ENCODE assay signal across 13 cellular contexts in the genomic region with DNA sequence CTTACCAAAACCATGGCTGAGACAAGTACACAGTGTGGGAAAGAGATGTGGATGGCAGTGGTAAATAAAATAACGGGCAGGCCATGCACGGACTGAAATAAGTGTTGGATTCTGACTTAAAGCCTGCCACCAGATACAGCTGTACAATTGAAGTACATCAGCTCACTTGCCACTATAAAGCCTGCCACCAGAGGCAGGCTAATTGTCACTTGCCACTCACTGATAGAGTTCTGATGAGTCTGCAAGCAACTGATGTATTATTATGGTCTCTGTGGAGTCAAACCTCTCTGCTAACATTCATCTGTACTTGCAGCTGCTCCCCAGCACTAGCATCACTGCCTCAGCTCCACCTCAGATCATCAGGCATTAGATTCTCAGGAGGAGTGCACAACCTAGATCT.
DNase-seq lines count a peak whose midpoint lies in the region; ATAC-seq and TF ChIP-seq lines count a peak whose summit lies in the region.
"Had no signal": no experiment of that assay in that cellular context is flagged by ENCODE, and none has a peak within 500 bp of the region (broad histone marks: within the 10 kb centered on the region; RNA-seq: fewer than 3 reads in every experiment).

No MANE protein-coding gene starts in this region.

- H3K4me3 Mint-ChIP-seq in CD4-positive, alpha-beta T cell: peak overlapping the region; percentile 54
- H3K4me3 Mint-ChIP-seq: CD14-positive monocyte had no signal

- H3K36me3 ChIP-seq in effector memory CD4-positive, alpha-beta T cell (ENCODE audit: control insufficient read depth, insufficient read depth, low read length): peaks cover 83% of the 10 kb centered on the region

- H3K4me1 ChIP-seq in effector memory CD4-positive, alpha-beta T cell (ENCODE audit: control insufficient read depth, insufficient read depth, low read length, poor library complexity, severe bottlenecking): no peaks in the 10 kb centered on the region

- CTCF ChIA-PET in CD4-positive, alpha-beta T cell (lab: Charles Lee): interaction anchor here (0.6 to 1.3 kb wide), 5 partner anchors 20 to 155 kb away, joined by 3 to 6 read pairs (median 3); no protein-coding TSS in a partner anchor
- CTCF ChIA-PET in HEK293T (lab: Yijun Ruan, JAX): no interaction called here

- H3K4me3 ChIP-seq in GM12865 (ENCODE audit: low read depth, low read length): no peak overlapping the region
- no peak overlapping the region for H3K4me3 ChIP-seq in epithelial cell of proximal tubule (ENCODE audit: low read depth, low read length)
- H3K4me3 ChIP-seq in effector memory CD4-positive, alpha-beta T cell (ENCODE audit: insufficient read depth, low read depth, low read length, poor library complexity, severe bottlenecking): no peak overlapping the region

- ATAC-seq in CD4-positive, alpha-beta T cell (ENCODE audit: poor library complexity): peak; percentile 61
- ATAC-seq in HG03108 (IDR thresholded peaks at IDR 0.05; ENCODE audit: unreplicated experiment): no peak
- no peak for ATAC-seq in GM18870 (IDR thresholded peaks at IDR 0.05; ENCODE audit: unreplicated experiment)

- peak overlapping the region; percentile 71 for H3K27ac Mint-ChIP-seq in CD4-positive, alpha-beta T cell

- no peak for TF ChIP-seq CTCF in CD4-positive, alpha-beta T cell (IDR thresholded peaks at IDR 0.05)
- TF ChIP-seq CTCF in GM12865 (IDR thresholded peaks at IDR 0.05; ENCODE audit: insufficient read depth, low read depth, low read length, missing control alignments) (peak; percentile 40), epithelial cell of proximal tubule (conservative IDR thresholded peaks at IDR 0.05; ENCODE audit: low read depth, low read length) (peak; percentile 18)

- no peaks in the 10 kb centered on the region for H3K9me3 Mint-ChIP-seq in CD4-positive, alpha-beta T cell

- no peak overlapping the region for H3K27ac ChIP-seq in CD4-positive, alpha-beta T cell (ENCODE audit: low read depth, low read length)
- no peak overlapping the region for H3K27ac ChIP-seq in effector memory CD4-positive, alpha-beta T cell (ENCODE audit: insufficient read depth, low read length, poor library complexity, severe bottlenecking)

- no peaks in the 10 kb centered on the region for H3K9me3 ChIP-seq in CD4-positive, alpha-beta T cell (ENCODE audit: control insufficient read depth, low read length)
- no peaks in the 10 kb centered on the region for H3K9me3 ChIP-seq in effector memory CD4-positive, alpha-beta T cell (ENCODE audit: control insufficient read depth, low read length)

- no peak for DNase-seq in CD4-positive, alpha-beta T cell
- peak; percentile 51 for DNase-seq in GM12865 (ENCODE audit: low read depth)
- DNase-seq in RKO (ENCODE audit: low spot score): peak; percentile 12
- no peak for DNase-seq in epithelial cell of proximal tubule (ENCODE audit: low read depth)
- no peak for DNase-seq in effector memory CD4-positive, alpha-beta T cell
- DNase-seq in HEK293T (ENCODE audit: extremely low spot score): no peak
- DNase-seq: activated effector memory CD4-positive, alpha-beta T cell treated with Interleukin-2 at 50 U/mL for 16 hours; NCI-H1048; NCI-H226; small intestine had no signal

- intact Hi-C loops in CD4-positive, alpha-beta T cell (cut with DNase I, micrococcal nuclease): no loop called here

- POLR2A ChIA-PET in CD4-positive, alpha-beta T cell (lab: Charles Lee): no interaction called here
- POLR2A ChIA-PET in HEK293T (lab: Yijun Ruan, JAX): no interaction called here

- no peaks in the 10 kb centered on the region for H3K27me3 Mint-ChIP-seq in CD4-positive, alpha-beta T cell

- H3K36me3 Mint-ChIP-seq in CD4-positive, alpha-beta T cell (ENCODE audit: low read depth): peaks cover 97% of the 10 kb centered on the region

- peaks cover 7% of the 10 kb centered on the region for H3K4me1 Mint-ChIP-seq in CD4-positive, alpha-beta T cell (ENCODE audit: low read depth)
- H3K4me1 Mint-ChIP-seq: CD14-positive monocyte had no signal

- H3K27me3 ChIP-seq in CD4-positive, alpha-beta T cell (ENCODE audit: control insufficient read depth, insufficient read depth, low read length): no peaks in the 10 kb centered on the region
- H3K27me3 ChIP-seq in effector memory CD4-positive, alpha-beta T cell (replicated peaks; ENCODE audit: control insufficient read depth, insufficient read depth, low read length, poor library complexity, severe bottlenecking): no peaks in the 10 kb centered on the region

TF ChIP-seq in HEK293T, 16 proteins besides CTCF, POLR2A, EP300 and RAD21:
- TF ChIP-seq SP1 (IDR thresholded peaks at IDR 0.05): no peak
- TF ChIP-seq BHLHE40 (IDR thresholded peaks at IDR 0.05; ENCODE audit: borderline replicate concordance): no peak
- TF ChIP-seq ELF4 (IDR thresholded peaks at IDR 0.05): no peak
- no peak for TF ChIP-seq TARDBP (IDR thresholded peaks at IDR 0.05)
- TF ChIP-seq L3MBTL2 (conservative IDR thresholded peaks at IDR 0.05): no peak
- no peak for TF ChIP-seq FOXM1 (IDR thresholded peaks at IDR 0.05; ENCODE audit: borderline replicate concordance)
- no peak for TF ChIP-seq FOXK2 (IDR thresholded peaks at IDR 0.05)
- TF ChIP-seq ZNF384 (IDR thresholded peaks at IDR 0.05): no peak
- no peak for TF ChIP-seq LEF1 (IDR thresholded peaks at IDR 0.05; ENCODE audit: borderline replicate concordance)
- TF ChIP-seq FOXA1 (IDR thresholded peaks at IDR 0.05): no peak
- TF ChIP-seq ARNT (IDR thresholded peaks at IDR 0.05): no peak
- TF ChIP-seq SUZ12 (IDR thresholded peaks at IDR 0.05): no peak
- TF ChIP-seq NFRKB (IDR thresholded peaks at IDR 0.05): no peak
- TF ChIP-seq, protein P1, sequence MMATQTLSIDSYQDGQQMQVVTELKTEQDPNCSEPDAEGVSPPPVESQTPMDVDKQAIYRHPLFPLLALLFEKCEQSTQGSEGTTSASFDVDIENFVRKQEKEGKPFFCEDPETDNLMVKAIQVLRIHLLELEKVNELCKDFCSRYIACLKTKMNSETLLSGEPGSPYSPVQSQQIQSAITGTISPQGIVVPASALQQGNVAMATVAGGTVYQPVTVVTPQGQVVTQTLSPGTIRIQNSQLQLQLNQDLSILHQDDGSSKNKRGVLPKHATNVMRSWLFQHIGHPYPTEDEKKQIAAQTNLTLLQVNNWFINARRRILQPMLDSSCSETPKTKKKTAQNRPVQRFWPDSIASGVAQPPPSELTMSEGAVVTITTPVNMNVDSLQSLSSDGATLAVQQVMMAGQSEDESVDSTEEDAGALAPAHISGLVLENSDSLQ (IDR thresholded peaks at IDR 0.05): no peak
- TF ChIP-seq HDGF (IDR thresholded peaks at IDR 0.05; ENCODE audit: borderline replicate concordance): no peak

Comparison
In these comparisons a context has a peak if more than half of its experiments do, and no peak if none do; other contexts are left out.
1. DNase-seq: peak in GM12865 (single experiment) and RKO (single experiment); none in CD4-positive, alpha-beta T cell (0 of 10), epithelial cell of proximal tubule (single experiment), effector memory CD4-positive, alpha-beta T cell (0 of 3) and HEK293T (single experiment).